In genomic region chr10:84179059-84179710, GRCh38 we compare ENCODE assay signal across 9 cellular contexts. TPM values are rescaled to one million over a fixed set of nuclear protein-coding genes. Genes with fewer than 3 reads are reported as not detected.
A peak's percentile ranks its signal among the peaks of the same experiment; 100 is the strongest.
DNase-seq lines count a peak whose midpoint lies in the region; ATAC-seq lines count a peak whose summit lies in the region.
"Had no signal": no experiment of that assay in that cellular context is flagged by ENCODE, and none has a peak within 500 bp of the region (broad histone marks: within the 10 kb centered on the region; RNA-seq: fewer than 3 reads in every experiment).

No MANE protein-coding gene starts in this region.

- POLR2A ChIA-PET in activated CD4-positive, alpha-beta memory T cell treated with anti-CD3 and anti-CD28 coated beads for 36 hours (lab: Charles Lee), result no interaction called here
- POLR2A ChIA-PET in activated CD4-positive, alpha-beta memory T cell treated with anti-CD3 and anti-CD28 coated beads, Interleukin-2, amount 10 ng/mL, durations not matched to agents 7 days and 5 days (lab: Charles Lee), result no interaction called here

- ATAC-seq in GM21526 (IDR thresholded peaks at IDR 0.05; ENCODE audit: low FRiP score, unreplicated experiment), result peak; percentile 93
- ATAC-seq in HG03571 (IDR thresholded peaks at IDR 0.05; ENCODE audit: unreplicated experiment), result peak; percentile 89
- ATAC-seq in T-helper 17 cell, result peak; percentile 72
- peak; percentile 59 for ATAC-seq in left colon

- no peaks in the 10 kb centered on the region for H3K27me3 Mint-ChIP-seq in activated CD4-positive, alpha-beta memory T cell treated with anti-CD3 and anti-CD28 coated beads for 36 hours
- no peaks in the 10 kb centered on the region for H3K27me3 Mint-ChIP-seq in activated CD4-positive, alpha-beta memory T cell treated with anti-CD3 and anti-CD28 coated beads, Interleukin-2, amount 10 ng/mL, durations not matched to agents 7 days and 5 days
- H3K27me3 Mint-ChIP-seq in T-helper 17 cell, result no peaks in the 10 kb centered on the region
- no peaks in the 10 kb centered on the region for H3K27me3 Mint-ChIP-seq in activated CD4-positive, alpha-beta T cell treated with anti-CD3 and anti-CD28 coated beads, Interleukin-2, amount 10 ng/mL, durations not matched to agents 24 days and 14 days

- H3K27ac Mint-ChIP-seq in activated CD4-positive, alpha-beta memory T cell treated with anti-CD3 and anti-CD28 coated beads for 36 hours, result no peak overlapping the region
- no peak overlapping the region for H3K27ac Mint-ChIP-seq in activated CD4-positive, alpha-beta memory T cell treated with anti-CD3 and anti-CD28 coated beads, Interleukin-2, amount 10 ng/mL, durations not matched to agents 7 days and 5 days
- H3K27ac Mint-ChIP-seq in T-helper 17 cell, result no peak overlapping the region
- H3K27ac Mint-ChIP-seq in activated CD4-positive, alpha-beta T cell treated with anti-CD3 and anti-CD28 coated beads, Interleukin-2, amount 10 ng/mL, durations not matched to agents 24 days and 14 days, result no peak overlapping the region

- CTCF ChIA-PET in activated CD4-positive, alpha-beta memory T cell treated with anti-CD3 and anti-CD28 coated beads for 36 hours (lab: Charles Lee), result no interaction called here
- CTCF ChIA-PET in activated CD4-positive, alpha-beta memory T cell treated with anti-CD3 and anti-CD28 coated beads, Interleukin-2, amount 10 ng/mL, durations not matched to agents 7 days and 5 days (lab: Charles Lee), result no interaction called here

- peaks cover 8% of the 10 kb centered on the region for H3K4me1 Mint-ChIP-seq in activated CD4-positive, alpha-beta memory T cell treated with anti-CD3 and anti-CD28 coated beads for 36 hours (ENCODE audit: low read depth)
- no peaks in the 10 kb centered on the region for H3K4me1 Mint-ChIP-seq in activated CD4-positive, alpha-beta memory T cell treated with anti-CD3 and anti-CD28 coated beads, Interleukin-2, amount 10 ng/mL, durations not matched to agents 7 days and 5 days
- peaks cover 5% of the 10 kb centered on the region for H3K4me1 Mint-ChIP-seq in T-helper 17 cell
- H3K4me1 Mint-ChIP-seq in activated CD4-positive, alpha-beta T cell treated with anti-CD3 and anti-CD28 coated beads, Interleukin-2, amount 10 ng/mL, durations not matched to agents 24 days and 14 days, result peaks cover 5% of the 10 kb centered on the region

- intact Hi-C loops in activated CD4-positive, alpha-beta memory T cell treated with anti-CD3 and anti-CD28 coated beads for 36 hours (cut with micrococcal nuclease), result no loop called here
- intact Hi-C loops in left colon (cut with DNase I, micrococcal nuclease), result no loop called here
- intact Hi-C loops in activated CD4-positive, alpha-beta T cell treated with anti-CD3 and anti-CD28 coated beads, Interleukin-2, amount 10 ng/mL, durations not matched to agents 24 days and 14 days (cut with micrococcal nuclease), result no loop called here

- H3K36me3 Mint-ChIP-seq in activated CD4-positive, alpha-beta memory T cell treated with anti-CD3 and anti-CD28 coated beads for 36 hours, result no peaks in the 10 kb centered on the region
- no peaks in the 10 kb centered on the region for H3K36me3 Mint-ChIP-seq in activated CD4-positive, alpha-beta memory T cell treated with anti-CD3 and anti-CD28 coated beads, Interleukin-2, amount 10 ng/mL, durations not matched to agents 7 days and 5 days (ENCODE audit: low read depth)
- no peaks in the 10 kb centered on the region for H3K36me3 Mint-ChIP-seq in T-helper 17 cell (ENCODE audit: low read depth)
- H3K36me3 Mint-ChIP-seq in activated CD4-positive, alpha-beta T cell treated with anti-CD3 and anti-CD28 coated beads, Interleukin-2, amount 10 ng/mL, durations not matched to agents 24 days and 14 days (ENCODE audit: low read depth), result no peaks in the 10 kb centered on the region

- peak; percentile 50 for DNase-seq in activated CD4-positive, alpha-beta memory T cell treated with anti-CD3 and anti-CD28 coated beads for 36 hours
- no peak for DNase-seq in activated CD4-positive, alpha-beta memory T cell treated with anti-CD3 and anti-CD28 coated beads, Interleukin-2, amount 10 ng/mL, durations not matched to agents 7 days and 5 days
- DNase-seq in T-helper 17 cell (peak in 1 of 3 donors; percentile 15), left colon (peak in 1 of 2 donors; percentile 62)
- no peak for DNase-seq in stimulated activated CD8-positive, alpha-beta memory T cell treated with anti-CD3 and anti-CD28 coated beads, Interleukin-4, amount 100 ng/mL, for 48 hours
- DNase-seq in activated CD4-positive, alpha-beta T cell treated with anti-CD3 and anti-CD28 coated beads, Interleukin-2, amount 10 ng/mL, durations not matched to agents 24 days and 14 days, result no peak
- DNase-seq: pancreas had no signal

- no peaks in the 10 kb centered on the region for H3K9me3 ChIP-seq in T-helper 17 cell (ENCODE audit: control insufficient read depth, low read length, poor library complexity, severe bottlenecking)
- H3K9me3 ChIP-seq: pancreas had no signal

- no peaks in the 10 kb centered on the region for H3K9me3 Mint-ChIP-seq in activated CD4-positive, alpha-beta memory T cell treated with anti-CD3 and anti-CD28 coated beads for 36 hours
- no peaks in the 10 kb centered on the region for H3K9me3 Mint-ChIP-seq in activated CD4-positive, alpha-beta memory T cell treated with anti-CD3 and anti-CD28 coated beads, Interleukin-2, amount 10 ng/mL, durations not matched to agents 7 days and 5 days
- H3K9me3 Mint-ChIP-seq in activated CD4-positive, alpha-beta T cell treated with anti-CD3 and anti-CD28 coated beads, Interleukin-2, amount 10 ng/mL, durations not matched to agents 24 days and 14 days, result no peaks in the 10 kb centered on the region

- no peak overlapping the region for H3K4me3 Mint-ChIP-seq in activated CD4-positive, alpha-beta memory T cell treated with anti-CD3 and anti-CD28 coated beads for 36 hours
- no peak overlapping the region for H3K4me3 Mint-ChIP-seq in activated CD4-positive, alpha-beta memory T cell treated with anti-CD3 and anti-CD28 coated beads, Interleukin-2, amount 10 ng/mL, durations not matched to agents 7 days and 5 days
- no peak overlapping the region for H3K4me3 Mint-ChIP-seq in T-helper 17 cell
- H3K4me3 Mint-ChIP-seq in activated CD4-positive, alpha-beta T cell treated with anti-CD3 and anti-CD28 coated beads, Interleukin-2, amount 10 ng/mL, durations not matched to agents 24 days and 14 days, result no peak overlapping the region

RNA-seq across cellular contexts. Expression of gene GPR15LG, which starts 5.6 kb away (rescaled TPM):
- not detected for total RNA-seq in activated CD4-positive, alpha-beta memory T cell treated with anti-CD3 and anti-CD28 coated beads for 36 hours
- not detected for total RNA-seq in activated CD4-positive, alpha-beta memory T cell treated with anti-CD3 and anti-CD28 coated beads, Interleukin-2, amount 10 ng/mL, durations not matched to agents 7 days and 5 days
- total RNA-seq in T-helper 17 cell (not detected), left colon (100 to 1,000 TPM; 402 to 621 TPM)
- total RNA-seq in activated CD4-positive, alpha-beta T cell treated with anti-CD3 and anti-CD28 coated beads, Interleukin-2, amount 10 ng/mL, durations not matched to agents 24 days and 14 days, result not detected in 2 replicates

RNA-seq across cellular contexts. Expression of gene CDHR1, which starts 15.2 kb away (rescaled TPM):
- total RNA-seq in activated CD4-positive, alpha-beta memory T cell treated with anti-CD3 and anti-CD28 coated beads for 36 hours, result under 1 TPM; 0.40 to 0.75 TPM
- under 1 TPM; 0.38 to 0.45 TPM for total RNA-seq in activated CD4-positive, alpha-beta memory T cell treated with anti-CD3 and anti-CD28 coated beads, Interleukin-2, amount 10 ng/mL, durations not matched to agents 7 days and 5 days
- total RNA-seq in T-helper 17 cell (under 1 TPM; 0.12 to 0.73 TPM), left colon (100 to 1,000 TPM in 1 of 2 donors, 10 to 100 TPM in 1; 63.7 to 127 TPM)
- 0.26 and 0.33 TPM in 2 replicates for total RNA-seq in activated CD4-positive, alpha-beta T cell treated with anti-CD3 and anti-CD28 coated beads, Interleukin-2, amount 10 ng/mL, durations not matched to agents 24 days and 14 days

RNA-seq across cellular contexts. Expression of gene GHITM, which starts 39.9 kb away (rescaled TPM):
- 100 to 1,000 TPM; 192 to 197 TPM for total RNA-seq in activated CD4-positive, alpha-beta memory T cell treated with anti-CD3 and anti-CD28 coated beads for 36 hours
- total RNA-seq in activated CD4-positive, alpha-beta memory T cell treated with anti-CD3 and anti-CD28 coated beads, Interleukin-2, amount 10 ng/mL, durations not matched to agents 7 days and 5 days, result 100 to 1,000 TPM; 120 to 124 TPM
- total RNA-seq in T-helper 17 cell (10 to 100 TPM; 72.6 to 72.9 TPM), left colon (100 to 1,000 TPM; 318 to 361 TPM)
- total RNA-seq in activated CD4-positive, alpha-beta T cell treated with anti-CD3 and anti-CD28 coated beads, Interleukin-2, amount 10 ng/mL, durations not matched to agents 24 days and 14 days, result 145 and 148 TPM in 2 replicates

RNA-seq across cellular contexts. Expression of gene LRIT2, which starts 46.2 kb away (rescaled TPM):
- total RNA-seq in activated CD4-positive, alpha-beta memory T cell treated with anti-CD3 and anti-CD28 coated beads for 36 hours, result not detected
- total RNA-seq in activated CD4-positive, alpha-beta memory T cell treated with anti-CD3 and anti-CD28 coated beads, Interleukin-2, amount 10 ng/mL, durations not matched to agents 7 days and 5 days, result not detected
- not detected for total RNA-seq in T-helper 17 cell
- not detected for total RNA-seq in left colon
- total RNA-seq in activated CD4-positive, alpha-beta T cell treated with anti-CD3 and anti-CD28 coated beads, Interleukin-2, amount 10 ng/mL, durations not matched to agents 24 days and 14 days, result not detected in 2 replicates
- total RNA-seq: pancreas had no signal

Comparison
In these comparisons a context has a peak if more than half of its experiments do, and no peak if none do; other contexts are left out.
1. RNA of gene GPR15LG, which starts 5.6 kb away (total RNA-seq): 402 to 621 TPM in left colon; not detected in activated CD4-positive, alpha-beta memory T cell treated with anti-CD3 and anti-CD28 coated beads for 36 hours, not detected in activated CD4-positive, alpha-beta memory T cell treated with anti-CD3 and anti-CD28 coated beads, Interleukin-2, amount 10 ng/mL, durations not matched to agents 7 days and 5 days, not detected in T-helper 17 cell and not detected in activated CD4-positive, alpha-beta T cell treated with anti-CD3 and anti-CD28 coated beads, Interleukin-2, amount 10 ng/mL, durations not matched to agents 24 days and 14 days; every median in the first group is over 100 times any median in the second.
2. RNA of gene CDHR1, which starts 15.2 kb away (total RNA-seq): 63.7 to 127 TPM in left colon; 0.40 to 0.75 TPM in activated CD4-positive, alpha-beta memory T cell treated with anti-CD3 and anti-CD28 coated beads for 36 hours, 0.12 to 0.73 TPM in T-helper 17 cell, 0.38 to 0.45 TPM in activated CD4-positive, alpha-beta memory T cell treated with anti-CD3 and anti-CD28 coated beads, Interleukin-2, amount 10 ng/mL, durations not matched to agents 7 days and 5 days and 0.26 to 0.33 TPM in activated CD4-positive, alpha-beta T cell treated with anti-CD3 and anti-CD28 coated beads, Interleukin-2, amount 10 ng/mL, durations not matched to agents 24 days and 14 days; every median in the first group is over 10 times any median in the second.
3. Peak in every context shown above with its lines, with median percentiles within 50 percentile points of each other: ATAC-seq.